ENCODE assay signal across 22 cellular contexts in genomic region chr20:17834804-17835203, GRCh38.
A peak's percentile ranks its signal among the peaks of the same experiment; 100 is the strongest.
DNase-seq lines count a peak whose midpoint lies in the region; ATAC-seq and TF ChIP-seq lines count a peak whose summit lies in the region.
"Had no signal": no experiment of that assay in that cellular context is flagged by ENCODE, and none has a peak within 500 bp of the region (broad histone marks: within the 10 kb centered on the region; RNA-seq: fewer than 3 reads in every experiment).

No MANE protein-coding gene starts in this region.

- intact Hi-C loops in PC-3 (cut with micrococcal nuclease), result no loop called here
- intact Hi-C loops in activated naive CD4-positive, alpha-beta T cell treated with anti-CD3 and anti-CD28 coated beads for 36 hours (cut with micrococcal nuclease), result no loop called here

- in situ Hi-C loops in GM23248 (cut with MboI), result no loop called here

- CTCF ChIA-PET in PC-3 (lab: Charles Lee), result no interaction called here
- CTCF ChIA-PET in activated naive CD4-positive, alpha-beta T cell treated with anti-CD3 and anti-CD28 coated beads for 36 hours (lab: Charles Lee), result no interaction called here

- no peaks in the 10 kb centered on the region for H3K9me2 ChIP-seq in GM23248 (ENCODE audit: insufficient read depth)
- H3K9me2 ChIP-seq in PC-3 (replicated peaks; ENCODE audit: low read length), result no peaks in the 10 kb centered on the region

- no peaks in the 10 kb centered on the region for H3K79me2 ChIP-seq in GM23248 (ENCODE audit: insufficient read depth)
- no peaks in the 10 kb centered on the region for H3K79me2 ChIP-seq in PC-3 (ENCODE audit: low read length)
- H3K79me2 ChIP-seq in osteoblast (ENCODE audit: insufficient read depth, low read length), result no peaks in the 10 kb centered on the region

- no peak overlapping the region for H3K27ac Mint-ChIP-seq in activated naive CD4-positive, alpha-beta T cell treated with anti-CD3 and anti-CD28 coated beads for 36 hours
- H3K27ac Mint-ChIP-seq: activated naive CD8-positive, alpha-beta T cell; activated T-cell treated with anti-CD3 and anti-CD28 coated beads, Interleukin-2, amount 50 U/mL, for 72 hours; CD8-positive, alpha-beta T cell; endodermal cell; stimulated activated memory B cell treated with anti-CD40 and anti-IgM and Interleukin-4, amounts not matched to agents 10 μg/mL and 1 μg/mL and 100 μg/mL, for 72 hours had no signal

- H3K4me3 ChIP-seq in GM23248 (no peak overlapping the region), PC-3 (ENCODE audit: low read length) (no peak overlapping the region), coronary artery (no peak overlapping the region), osteoblast (ENCODE audit: insufficient read depth, low read length) (no peak overlapping the region)
- H3K4me3 ChIP-seq: colonic mucosa, prostate gland, skin epidermis had no signal

- no peak overlapping the region for H3K4me3 Mint-ChIP-seq in activated naive CD4-positive, alpha-beta T cell treated with anti-CD3 and anti-CD28 coated beads for 36 hours
- H3K4me3 Mint-ChIP-seq: activated naive CD8-positive, alpha-beta T cell; activated T-cell treated with anti-CD3 and anti-CD28 coated beads, Interleukin-2, amount 50 U/mL, for 72 hours; CD8-positive, alpha-beta T cell; endodermal cell; stimulated activated memory B cell treated with anti-CD40 and anti-IgM and Interleukin-4, amounts not matched to agents 10 μg/mL and 1 μg/mL and 100 μg/mL, for 72 hours had no signal

- no TSS peak for BruUV-seq in PC-3 (replicated peaks; lab: Mats Ljungman, UMichigan)

- H3K27me3 ChIP-seq in GM23248 (replicated peaks; ENCODE audit: insufficient read depth) (no peaks in the 10 kb centered on the region), PC-3 (ENCODE audit: low read length) (no peaks in the 10 kb centered on the region), osteoblast (ENCODE audit: insufficient read depth, low read length) (no peaks in the 10 kb centered on the region)
- H3K27me3 ChIP-seq: colonic mucosa had no signal

- H3K9ac ChIP-seq in GM23248 (peak overlapping the region; percentile 69; the same call in 1 of the 2 replicates), PC-3 (ENCODE audit: low read length) (no peak overlapping the region)

- DNase-seq in GM23248 (peak; percentile 22), PC-3 (peak; percentile 26), coronary artery (ENCODE audit: low spot score) (no peak), osteoblast (ENCODE audit: insufficient read length, low spot score, missing footprints) (no peak), amygdala (lab: John Stamatoyannopoulos, UW) (no peak)
- no peak for DNase-seq in activated naive CD4-positive, alpha-beta T cell treated with anti-CD3 and anti-CD28 coated beads for 36 hours
- DNase-seq in activated CD8-positive, alpha-beta memory T cell treated with anti-CD3 and anti-CD28 coated beads, Interleukin-2, amount 50 U/mL, for 4 hours, result no peak
- DNase-seq: activated CD4-positive, alpha-beta T cell treated with anti-CD3 and anti-CD28 coated beads for 4 hours; activated T-cell treated with anti-CD3 and anti-CD28 coated beads, Interleukin-2, amount 50 U/mL, for 72 hours; CD8-positive, alpha-beta T cell; colonic mucosa; endodermal cell; KG1; NCI-H187; NCI-H774; OCI-M1; stimulated activated CD4-positive, alpha-beta T cell treated with anti-CD3 and anti-CD28 coated beads, Interleukin-2, amount 100 ng/mL, for 24 hours had no signal

- no peaks in the 10 kb centered on the region for H3K9me3 Mint-ChIP-seq in activated naive CD4-positive, alpha-beta T cell treated with anti-CD3 and anti-CD28 coated beads for 36 hours
- H3K9me3 Mint-ChIP-seq: activated T-cell treated with anti-CD3 and anti-CD28 coated beads, Interleukin-2, amount 50 U/mL, for 72 hours; CD8-positive, alpha-beta T cell; endodermal cell; stimulated activated memory B cell treated with anti-CD40 and anti-IgM and Interleukin-4, amounts not matched to agents 10 μg/mL and 1 μg/mL and 100 μg/mL, for 72 hours had no signal

- H3K4me1 ChIP-seq in GM23248 (ENCODE audit: insufficient read depth) (peaks cover 41% of the 10 kb centered on the region), PC-3 (ENCODE audit: insufficient read depth, low read length) (peaks cover 28% of the 10 kb centered on the region), osteoblast (ENCODE audit: insufficient read depth, low read length) (peaks cover 42% of the 10 kb centered on the region)
- H3K4me1 ChIP-seq: colonic mucosa, prostate gland had no signal

- H3K36me3 ChIP-seq in GM23248 (ENCODE audit: low read depth) (no peaks in the 10 kb centered on the region), PC-3 (ENCODE audit: low read depth, low read length) (no peaks in the 10 kb centered on the region), osteoblast (ENCODE audit: insufficient read depth, low read length) (no peaks in the 10 kb centered on the region)
- H3K36me3 ChIP-seq: colonic mucosa, prostate gland, thoracic aorta had no signal

- H3F3A ChIP-seq in GM23248 (ENCODE audit: insufficient read depth), result peaks cover 45% of the 10 kb centered on the region
- peaks cover 8% of the 10 kb centered on the region for H3F3A ChIP-seq in PC-3 (ENCODE audit: low read length, unreplicated experiment)

- POLR2A ChIA-PET in PC-3 (lab: Charles Lee; ENCODE audit: unreplicated experiment), result no interaction called here

- no peaks in the 10 kb centered on the region for H3K36me3 Mint-ChIP-seq in activated naive CD4-positive, alpha-beta T cell treated with anti-CD3 and anti-CD28 coated beads for 36 hours (ENCODE audit: low read depth)
- H3K36me3 Mint-ChIP-seq: activated naive CD8-positive, alpha-beta T cell; CD8-positive, alpha-beta T cell; stimulated activated memory B cell treated with anti-CD40 and anti-IgM and Interleukin-4, amounts not matched to agents 10 μg/mL and 1 μg/mL and 100 μg/mL, for 72 hours had no signal

- H3K4me2 ChIP-seq in GM23248 (ENCODE audit: unreplicated experiment) (peak overlapping the region; percentile 78), PC-3 (ENCODE audit: low read length) (peak overlapping the region; percentile 47), osteoblast (ENCODE audit: insufficient read depth, low read length) (peak overlapping the region; percentile 77)

- WGBS in GM23248 (ENCODE audit: low coverage in 1 of 2, low lambda C conversion rate in 2 of 2, missing lambda C conversion rate in 2 of 2), 2 experiments, result 33 to 42% methylated on average over 2 of the region's 2 CpGs

- H3K27me3 Mint-ChIP-seq in activated naive CD4-positive, alpha-beta T cell treated with anti-CD3 and anti-CD28 coated beads for 36 hours (ENCODE audit: low read depth), result no peaks in the 10 kb centered on the region
- H3K27me3 Mint-ChIP-seq: activated naive CD8-positive, alpha-beta T cell; stimulated activated memory B cell treated with anti-CD40 and anti-IgM and Interleukin-4, amounts not matched to agents 10 μg/mL and 1 μg/mL and 100 μg/mL, for 72 hours had no signal

- H4K20me1 ChIP-seq in GM23248 (ENCODE audit: insufficient read depth) (no peaks in the 10 kb centered on the region), PC-3 (ENCODE audit: low read length) (no peaks in the 10 kb centered on the region), osteoblast (ENCODE audit: insufficient read depth, low read length) (no peaks in the 10 kb centered on the region)

- H3K27ac ChIP-seq in GM23248 (peak overlapping the region; percentile 93), PC-3 (ENCODE audit: low read length) (peak overlapping the region; percentile 53), coronary artery (peak overlapping the region; percentile 82 to 97), osteoblast (ENCODE audit: low read depth, low read length) (peak overlapping the region; percentile 97)

- TF ChIP-seq CTCF in PC-3 (conservative IDR thresholded peaks at IDR 0.05; ENCODE audit: low read depth, low read length) (no peak), coronary artery (IDR thresholded peaks at IDR 0.05) (no peak), osteoblast (IDR thresholded peaks at IDR 0.05; ENCODE audit: extremely low read depth, low read depth, low read length) (no peak)

- H3K4me1 Mint-ChIP-seq in activated naive CD4-positive, alpha-beta T cell treated with anti-CD3 and anti-CD28 coated beads for 36 hours (ENCODE audit: low read depth), result no peaks in the 10 kb centered on the region
- H3K4me1 Mint-ChIP-seq: stimulated activated memory B cell treated with anti-CD40 and anti-IgM and Interleukin-4, amounts not matched to agents 10 μg/mL and 1 μg/mL and 100 μg/mL, for 72 hours had no signal

- ATAC-seq in PC-3, result no peak
- ATAC-seq: activated T-cell treated with anti-CD3 and anti-CD28 coated beads, Interleukin-2, amount 50 U/mL, for 72 hours; CD8-positive, alpha-beta T cell; stimulated activated memory B cell treated with anti-CD40 and anti-IgM and Interleukin-4, amounts not matched to agents 10 μg/mL and 1 μg/mL and 100 μg/mL, for 72 hours had no signal

- H2AFZ ChIP-seq in GM23248, result no peak overlapping the region
- H2AFZ ChIP-seq in PC-3 (ENCODE audit: low read length), result peak overlapping the region; percentile 86; the same call in 1 of the 2 replicates
- no peak overlapping the region for H2AFZ ChIP-seq in osteoblast (ENCODE audit: low read length)

- no peaks in the 10 kb centered on the region for H3K9me3 ChIP-seq in GM23248 (ENCODE audit: low read depth)
- H3K9me3 ChIP-seq in PC-3 (ENCODE audit: low read length), result no peaks in the 10 kb centered on the region
- no peaks in the 10 kb centered on the region for H3K9me3 ChIP-seq in osteoblast (ENCODE audit: low read depth, low read length)
- H3K9me3 ChIP-seq: colonic mucosa, prostate gland, thoracic aorta had no signal

Comparison
In these comparisons a context has a peak if more than half of its experiments do, and no peak if none do; other contexts are left out.
1. DNase-seq: peak in GM23248 (single experiment) and PC-3 (single experiment); none in coronary artery (single experiment), osteoblast (single experiment), activated naive CD4-positive, alpha-beta T cell treated with anti-CD3 and anti-CD28 coated beads for 36 hours (single experiment), amygdala (0 of 56) and activated CD8-positive, alpha-beta memory T cell treated with anti-CD3 and anti-CD28 coated beads, Interleukin-2, amount 50 U/mL, for 4 hours (single experiment).
2. Peak in every context shown above with its lines, with median percentiles within 50 percentile points of each other: H3K27ac ChIP-seq and H3K4me2 ChIP-seq.